Comparison of ENCODE assay signal across 12 cellular contexts in genomic region chr5:72557576-72558336, GRCh38. TPM values are rescaled to one million over a fixed set of nuclear protein-coding genes. Genes with fewer than 3 reads are reported as not detected.
A peak's percentile ranks its signal among the peaks of the same experiment; 100 is the strongest.
DNase-seq lines count a peak whose midpoint lies in the region; ATAC-seq, FAIRE-seq and TF ChIP-seq lines count a peak whose summit lies in the region.
"Had no signal": no experiment of that assay in that cellular context is flagged by ENCODE, and none has a peak within 500 bp of the region (broad histone marks: within the 10 kb centered on the region; RNA-seq: fewer than 3 reads in every experiment).

No MANE protein-coding gene starts in this region.

- no peak overlapping the region for H2BK15ac ChIP-seq in mesendoderm (replicated peaks; ENCODE audit: low read depth)

- no peak for TF ChIP-seq POLR2A in tibial nerve (IDR thresholded peaks at IDR 0.05)

- no peak overlapping the region for H2BK5ac ChIP-seq in mesendoderm (ENCODE audit: low read length)

- no peak overlapping the region for H2BK120ac ChIP-seq in mesendoderm (ENCODE audit: low read depth, low read length)

- TF ChIP-seq CTCF in astrocyte (IDR thresholded peaks at IDR 0.05; ENCODE audit: insufficient read depth, low read depth, low read length) (no peak), tibial nerve (IDR thresholded peaks at IDR 0.05) (no peak), foreskin keratinocyte (conservative IDR thresholded peaks at IDR 0.05) (no peak)

- no peaks in the 10 kb centered on the region for H3K79me2 ChIP-seq in GM23248 (ENCODE audit: insufficient read depth)
- H3K79me2 ChIP-seq in astrocyte (ENCODE audit: insufficient read depth, low read length) = no peaks in the 10 kb centered on the region
- no peaks in the 10 kb centered on the region for H3K79me2 ChIP-seq in mesendoderm (ENCODE audit: control insufficient read depth, insufficient read depth, low read length)

- H3K27me3 ChIP-seq in GM23248 (replicated peaks; ENCODE audit: insufficient read depth) = no peaks in the 10 kb centered on the region
- H3K27me3 ChIP-seq in astrocyte (ENCODE audit: insufficient read depth, low read length) = no peaks in the 10 kb centered on the region
- no peaks in the 10 kb centered on the region for H3K27me3 ChIP-seq in mesendoderm (ENCODE audit: insufficient read depth, low read length, poor library complexity)
- no peaks in the 10 kb centered on the region for H3K27me3 ChIP-seq in tibial nerve
- H3K27me3 ChIP-seq in foreskin keratinocyte = no peaks in the 10 kb centered on the region
- H3K27me3 ChIP-seq: colonic mucosa, heart left ventricle had no signal

- H3K4me2 ChIP-seq in GM23248 (ENCODE audit: unreplicated experiment) = no peak overlapping the region
- peak overlapping the region; percentile 85 for H3K4me2 ChIP-seq in astrocyte (ENCODE audit: low read length)
- H3K4me2 ChIP-seq in mesendoderm (ENCODE audit: low read length) = no peak overlapping the region

- peak overlapping the region; percentile 34 for H3K56ac ChIP-seq in mesendoderm (ENCODE audit: low read length)

- no peak for TF ChIP-seq EP300 in tibial nerve (IDR thresholded peaks at IDR 0.05)

- no peak overlapping the region for H3K27ac Mint-ChIP-seq in astrocyte (ENCODE audit: unreplicated experiment)
- no peak overlapping the region for H3K27ac Mint-ChIP-seq in stimulated activated naive B cell treated with anti-CD40 and anti-IgM and Interleukin-4, amounts not matched to agents 10 μg/mL and 1 μg/mL and 100 μg/mL, for 72 hours
- H3K27ac Mint-ChIP-seq: activated T-helper 2 cell treated with anti-CD3 and anti-CD28 coated beads, Interferon-gamma antibody, Interleukin-2, Interleukin-4, amounts not matched to agents 10 μg/mL and 5 μg/mL and 100 μg/mL, durations not matched to agents 14 hours and 24 hours and 36 hours had no signal

- 75 to 78% methylated on average over 17 of the region's 17 CpGs for WGBS in GM23248 (ENCODE audit: low coverage in 1 of 2, low lambda C conversion rate in 2 of 2, missing lambda C conversion rate in 2 of 2), 2 experiments
- WGBS in mesendoderm (ENCODE audit: extremely low coverage, insufficient coverage, low lambda C conversion rate) = no CpG with 5 or more reads among the region's 17 CpGs
- WGBS in tibial nerve, 2 donors = 77 to 86% methylated on average over 17 of the region's 17 CpGs

- H4K8ac ChIP-seq in mesendoderm (ENCODE audit: low read depth, low read length) = no peak overlapping the region

- no peak for ATAC-seq in stimulated activated naive B cell treated with anti-CD40 and anti-IgM and Interleukin-4, amounts not matched to agents 10 μg/mL and 1 μg/mL and 100 μg/mL, for 72 hours (replicated peaks)
- ATAC-seq in foreskin keratinocyte = no peak

- H3K23ac ChIP-seq in mesendoderm (ENCODE audit: low read length) = no peak overlapping the region

- no peak overlapping the region for H2AK5ac ChIP-seq in mesendoderm (ENCODE audit: low read length)

- H3K27ac ChIP-seq in GM23248 (no peak overlapping the region), astrocyte (ENCODE audit: low read depth, low read length) (no peak overlapping the region), mesendoderm (ENCODE audit: low read depth, low read length) (no peak overlapping the region), tibial nerve (peak overlapping the region in 2 of 4 donors; percentile 73 to 78), foreskin keratinocyte (no peak overlapping the region)
- H3K27ac ChIP-seq: colonic mucosa, VCaP had no signal

- no peaks in the 10 kb centered on the region for H3K36me3 ChIP-seq in GM23248 (ENCODE audit: low read depth)
- no peaks in the 10 kb centered on the region for H3K36me3 ChIP-seq in astrocyte (ENCODE audit: insufficient read depth, low read length)
- no peaks in the 10 kb centered on the region for H3K36me3 ChIP-seq in mesendoderm (ENCODE audit: control insufficient read depth, insufficient read depth, low read length)
- no peaks in the 10 kb centered on the region for H3K36me3 ChIP-seq in tibial nerve
- H3K36me3 ChIP-seq: colonic mucosa, heart left ventricle had no signal

- DNase-seq in GM23248 (no peak), astrocyte (ENCODE audit: low read depth) (no peak), mesendoderm (no peak), HuH-7.5 (ENCODE audit: low spot score) (no peak), tibial nerve (ENCODE audit: low spot score in 2 of 2) (no peak), foreskin keratinocyte (no peak)
- DNase-seq in stimulated activated naive B cell treated with anti-CD40 and anti-IgM and Interleukin-4, amounts not matched to agents 10 μg/mL and 1 μg/mL and 100 μg/mL, for 72 hours = no peak
- DNase-seq: NCI-H2107 had no signal

- no peak overlapping the region for H3K18ac ChIP-seq in mesendoderm (ENCODE audit: low read length)

- no peak overlapping the region for H3K4ac ChIP-seq in mesendoderm (ENCODE audit: low read depth, low read length)

- H3K9me3 Mint-ChIP-seq in astrocyte (ENCODE audit: unreplicated experiment) = no peaks in the 10 kb centered on the region
- H3K9me3 Mint-ChIP-seq in stimulated activated naive B cell treated with anti-CD40 and anti-IgM and Interleukin-4, amounts not matched to agents 10 μg/mL and 1 μg/mL and 100 μg/mL, for 72 hours = no peaks in the 10 kb centered on the region
- H3K9me3 Mint-ChIP-seq: activated T-helper 2 cell treated with anti-CD3 and anti-CD28 coated beads, Interferon-gamma antibody, Interleukin-2, Interleukin-4, amounts not matched to agents 10 μg/mL and 5 μg/mL and 100 μg/mL, durations not matched to agents 14 hours and 24 hours and 36 hours had no signal

- in situ Hi-C loops in GM23248 (cut with MboI) = no loop called here

- H3K4me1 Mint-ChIP-seq in astrocyte (ENCODE audit: low read depth, unreplicated experiment) = peaks cover 12% of the 10 kb centered on the region
- peaks cover 13 to 29% of the 10 kb centered on the region in 2 donors for H3K4me1 Mint-ChIP-seq in stimulated activated naive B cell treated with anti-CD40 and anti-IgM and Interleukin-4, amounts not matched to agents 10 μg/mL and 1 μg/mL and 100 μg/mL, for 72 hours

- H4K20me1 ChIP-seq in GM23248 (ENCODE audit: insufficient read depth) = no peaks in the 10 kb centered on the region
- no peaks in the 10 kb centered on the region for H4K20me1 ChIP-seq in astrocyte (ENCODE audit: insufficient read depth, low read length)

- H3K9me3 ChIP-seq in GM23248 (ENCODE audit: low read depth) = no peaks in the 10 kb centered on the region
- H3K9me3 ChIP-seq in astrocyte (ENCODE audit: insufficient read depth, low read depth, low read length) = no peaks in the 10 kb centered on the region
- H3K9me3 ChIP-seq in tibial nerve = no peaks in the 10 kb centered on the region
- H3K9me3 ChIP-seq: colonic mucosa, heart left ventricle had no signal

- peak overlapping the region; percentile 92 for H2AFZ ChIP-seq in GM23248
- H2AFZ ChIP-seq in astrocyte (ENCODE audit: low read depth, low read length) = no peak overlapping the region

- H3K4me3 ChIP-seq in GM23248 (no peak overlapping the region), astrocyte (ENCODE audit: insufficient read depth, low read depth, low read length) (no peak overlapping the region), mesendoderm (ENCODE audit: low read length) (no peak overlapping the region), tibial nerve (peak overlapping the region in 1 of 4 donors; percentile 52)

- H3K9me2 ChIP-seq in GM23248 (ENCODE audit: insufficient read depth) = no peaks in the 10 kb centered on the region

- peaks cover 8% of the 10 kb centered on the region for H3K4me1 ChIP-seq in GM23248 (ENCODE audit: insufficient read depth)
- peaks cover 16% of the 10 kb centered on the region for H3K4me1 ChIP-seq in astrocyte (ENCODE audit: insufficient read depth, low read length)
- H3K4me1 ChIP-seq in mesendoderm (ENCODE audit: control insufficient read depth, low read depth, low read length) = peaks cover 3% of the 10 kb centered on the region
- H3K4me1 ChIP-seq in tibial nerve = peaks cover 0 to 20% (median 15%) of the 10 kb centered on the region in 4 donors
- H3K4me1 ChIP-seq in foreskin keratinocyte = peaks cover 12% of the 10 kb centered on the region
- H3K4me1 ChIP-seq: colonic mucosa had no signal

- H4K5ac ChIP-seq in mesendoderm (ENCODE audit: low read length) = no peak overlapping the region

- no peak for FAIRE-seq in astrocyte (lab: Jason Lieb, UNC)

- no peak overlapping the region for H3K4me3 Mint-ChIP-seq in astrocyte (ENCODE audit: unreplicated experiment)
- H3K4me3 Mint-ChIP-seq in stimulated activated naive B cell treated with anti-CD40 and anti-IgM and Interleukin-4, amounts not matched to agents 10 μg/mL and 1 μg/mL and 100 μg/mL, for 72 hours = peak overlapping the region; percentile 82 to 88

- peak overlapping the region; percentile 74; the same call in 1 of the 2 replicates for H3K9ac ChIP-seq in GM23248
- H3K9ac ChIP-seq in astrocyte (ENCODE audit: low read length) = no peak overlapping the region
- H3K9ac ChIP-seq in mesendoderm (ENCODE audit: low read length) = no peak overlapping the region

- no peaks in the 10 kb centered on the region for H3K27me3 Mint-ChIP-seq in astrocyte (ENCODE audit: low read depth, unreplicated experiment)
- peaks cover 23 to 36% of the 10 kb centered on the region in 2 donors for H3K27me3 Mint-ChIP-seq in stimulated activated naive B cell treated with anti-CD40 and anti-IgM and Interleukin-4, amounts not matched to agents 10 μg/mL and 1 μg/mL and 100 μg/mL, for 72 hours

- no peaks in the 10 kb centered on the region for H3K36me3 Mint-ChIP-seq in astrocyte (ENCODE audit: low read depth, unreplicated experiment)
- no peaks in the 10 kb centered on the region for H3K36me3 Mint-ChIP-seq in stimulated activated naive B cell treated with anti-CD40 and anti-IgM and Interleukin-4, amounts not matched to agents 10 μg/mL and 1 μg/mL and 100 μg/mL, for 72 hours

- H3F3A ChIP-seq in GM23248 (ENCODE audit: insufficient read depth) = peaks cover 3% of the 10 kb centered on the region; the same call in 1 of the 2 replicates

- H3K79me1 ChIP-seq in mesendoderm (ENCODE audit: low read length) = no peaks in the 10 kb centered on the region

RNA-seq across cellular contexts. Expression of gene ZNF366, which starts 50.5 kb away (rescaled TPM):
- total RNA-seq in GM23248 (2014; rRNA removed; shearing (Covaris generic)) = not detected in 2 replicates
- not detected in 2 replicates for polyA plus RNA-seq in GM23248 (2016; fragmentation: Nextera tagmentation; extraction: Ambion mirVana)
- not detected in 2 replicates for total RNA-seq in astrocyte
- not detected for polyA plus RNA-seq in mesendoderm (2013, experiment 1 of 2)
- polyA plus RNA-seq in mesendoderm (2013, experiment 2 of 2) = not detected
- total RNA-seq in tibial nerve = 10 to 100 TPM in 1 of 4 donors, 1 to 10 TPM in 3; 3.3 to 10.6 (median 5.2) TPM
- not detected in 2 replicates for total RNA-seq in foreskin keratinocyte
- not detected in 2 replicates for polyA plus RNA-seq in foreskin keratinocyte
- total RNA-seq: activated T-helper 2 cell treated with anti-CD3 and anti-CD28 coated beads, Interferon-gamma antibody, Interleukin-2, Interleukin-4, amounts not matched to agents 10 μg/mL and 5 μg/mL and 100 μg/mL, durations not matched to agents 14 hours and 24 hours and 36 hours had no signal
